8 cellular contexts compared by ENCODE assay signal in the genomic region with DNA sequence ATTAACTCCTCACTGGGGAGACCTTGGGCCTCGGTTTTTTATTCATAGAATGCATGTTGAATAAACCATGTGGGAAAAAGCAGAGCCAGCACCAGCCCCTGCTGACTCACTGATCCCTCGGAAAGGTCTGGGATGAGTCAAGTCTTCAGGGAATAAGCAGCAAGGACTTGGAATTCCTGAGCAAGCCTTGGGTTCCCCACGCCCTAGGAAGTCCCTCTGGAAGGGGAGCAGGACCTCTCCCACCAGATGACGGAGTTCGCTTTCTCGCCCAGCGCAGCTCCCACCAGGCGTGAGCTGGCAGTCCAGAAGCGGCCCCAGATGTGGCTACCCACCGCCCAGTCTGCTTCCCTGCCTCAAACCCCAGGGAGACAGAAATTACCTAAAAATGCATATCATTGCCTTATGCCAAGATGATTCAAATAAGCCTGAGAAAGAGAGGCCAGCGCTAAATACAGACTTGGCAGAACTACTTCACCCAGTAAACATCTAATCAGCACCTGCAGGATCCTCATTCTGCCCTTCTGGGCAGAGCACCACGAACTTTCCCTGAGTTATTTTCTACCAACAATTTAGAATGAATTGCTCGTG. TPM values are rescaled to one million over a fixed set of nuclear protein-coding genes. Genes with fewer than 3 reads are reported as not detected.
DNase-seq lines count a peak whose midpoint lies in the region; FAIRE-seq and TF ChIP-seq lines count a peak whose summit lies in the region.

No MANE protein-coding gene starts in this region.

- peak overlapping the region; percentile 38 for H3K27ac Mint-ChIP-seq in activated CD4-positive, alpha-beta T cell treated with anti-CD3 and anti-CD28 coated beads, Interleukin-2, amount 10 ng/mL, durations not matched to agents 24 days and 14 days

- 23 to 47% methylated on average over 13 of the region's 13 CpGs for WGBS in tibial nerve, 2 donors

- no peak overlapping the region for H3K27ac ChIP-seq in kidney (ENCODE audit: low read depth in 2 of 2, low read length in 2 of 2)
- H3K27ac ChIP-seq in tibial nerve, result peak overlapping the region in 3 of 4 donors; percentile 40 to 80 (median 79)

- peak overlapping the region; percentile 69 for H3K4me3 Mint-ChIP-seq in activated CD4-positive, alpha-beta T cell treated with anti-CD3 and anti-CD28 coated beads, Interleukin-2, amount 10 ng/mL, durations not matched to agents 24 days and 14 days

- no peak for TF ChIP-seq POLR2A in tibial nerve (IDR thresholded peaks at IDR 0.05)

- H3K4me1 ChIP-seq in kidney (ENCODE audit: control insufficient read depth in 1 of 2, insufficient read depth in 1 of 2, low read depth in 1 of 2, low read length in 2 of 2) (no peaks in the 10 kb centered on the region), tibial nerve (peaks cover 0 to 30% (median 25%) of the 10 kb centered on the region in 4 donors)

- no peak for FAIRE-seq in kidney (lab: Jason Lieb, UNC)

- peak in 1 of 2 donors; percentile 43 for TF ChIP-seq EP300 in tibial nerve (IDR thresholded peaks at IDR 0.05)

- peaks cover 6% of the 10 kb centered on the region for H3K9me3 Mint-ChIP-seq in activated CD4-positive, alpha-beta T cell treated with anti-CD3 and anti-CD28 coated beads, Interleukin-2, amount 10 ng/mL, durations not matched to agents 24 days and 14 days

- no peak overlapping the region for H3K9ac ChIP-seq in kidney (ENCODE audit: low read length in 2 of 2)

- DNase-seq in activated CD4-positive, alpha-beta T cell treated with anti-CD3 and anti-CD28 coated beads, Interleukin-2, amount 10 ng/mL, durations not matched to agents 24 days and 14 days, result no peak
- DNase-seq in activated CD4-positive, alpha-beta T cell treated with anti-CD3 and anti-CD28 coated beads for 1 hour, result no peak
- DNase-seq in HS-27A (ENCODE audit: low read depth) (peak; percentile 100), astrocyte of the cerebellum (ENCODE audit: low read depth) (peak; percentile 99), kidney (peak; percentile 73), tibial nerve (ENCODE audit: low spot score in 2 of 2) (peak in 1 of 2 donors; percentile 18), DMS53 treated with DMSO at 0.1 percent for 48 hours (lab: John Stamatoyannopoulos, UW; ENCODE audit: unreplicated experiment) (no peak), mucosa of gallbladder (ENCODE audit: low spot score) (no peak)

- H3K4me3 ChIP-seq in astrocyte of the cerebellum (ENCODE audit: low read depth, low read length) (peak overlapping the region; percentile 2), kidney (ENCODE audit: low read length in 2 of 2) (no peak overlapping the region), tibial nerve (no peak overlapping the region)

- H3K36me3 Mint-ChIP-seq in activated CD4-positive, alpha-beta T cell treated with anti-CD3 and anti-CD28 coated beads, Interleukin-2, amount 10 ng/mL, durations not matched to agents 24 days and 14 days (ENCODE audit: low read depth), result peaks cover 9% of the 10 kb centered on the region

- no peaks in the 10 kb centered on the region for H3K27me3 ChIP-seq in tibial nerve

- H3K9me3 ChIP-seq in kidney (ENCODE audit: control insufficient read depth in 1 of 2, low read length in 2 of 2) (no peaks in the 10 kb centered on the region), tibial nerve (no peaks in the 10 kb centered on the region)

- in situ Hi-C loops in astrocyte of the cerebellum (cut with HindIII; ENCODE audit: low sequenced_read_pairs), result loop anchor here (25.0 kb wide), 1 partner anchor 590 kb away; no protein-coding TSS in a partner anchor

- H3K36me3 ChIP-seq in kidney (ENCODE audit: control insufficient read depth in 1 of 2, insufficient read depth in 2 of 2, low read length in 2 of 2), result peaks cover 0 to 3% of the 10 kb centered on the region in 2 donors
- peaks cover 0 to 30% (median 0%) of the 10 kb centered on the region in 3 donors for H3K36me3 ChIP-seq in tibial nerve

- peaks cover 20% of the 10 kb centered on the region for H3K27me3 Mint-ChIP-seq in activated CD4-positive, alpha-beta T cell treated with anti-CD3 and anti-CD28 coated beads, Interleukin-2, amount 10 ng/mL, durations not matched to agents 24 days and 14 days

- no peak for TF ChIP-seq CTCF in astrocyte of the cerebellum (IDR thresholded peaks at IDR 0.05; ENCODE audit: low read depth, low read length, missing control alignments)
- no peak for TF ChIP-seq CTCF in kidney (IDR thresholded peaks at IDR 0.05; ENCODE audit: borderline replicate concordance, extremely low read depth, insufficient read depth)
- no peak for TF ChIP-seq CTCF in tibial nerve (IDR thresholded peaks at IDR 0.05)

- H3K4me1 Mint-ChIP-seq in activated CD4-positive, alpha-beta T cell treated with anti-CD3 and anti-CD28 coated beads, Interleukin-2, amount 10 ng/mL, durations not matched to agents 24 days and 14 days, result peaks cover 38% of the 10 kb centered on the region

- intact Hi-C loops in activated CD4-positive, alpha-beta T cell treated with anti-CD3 and anti-CD28 coated beads, Interleukin-2, amount 10 ng/mL, durations not matched to agents 24 days and 14 days (cut with micrococcal nuclease), result loop anchor here (1.0 to 5.0 kb wide), 4 partner anchors 11 to 151 kb away; no protein-coding TSS in a partner anchor
- intact Hi-C loops in kidney (cut with DNase I), result no loop called here

RNA-seq across cellular contexts. Expression of gene BTD, which starts 45.5 kb away (rescaled TPM):
- 2.0 and 2.1 TPM in 2 replicates for total RNA-seq in activated CD4-positive, alpha-beta T cell treated with anti-CD3 and anti-CD28 coated beads, Interleukin-2, amount 10 ng/mL, durations not matched to agents 24 days and 14 days
- total RNA-seq in kidney (22.7 TPM), tibial nerve (10 to 100 TPM; 14.4 to 50.0 (median 40.2) TPM), mucosa of gallbladder (45.9 TPM)
- polyA plus RNA-seq in kidney (ENCODE audit: insufficient read depth, low read depth, low replicate concordance), result 37.2 TPM

RNA-seq across cellular contexts. Expression of gene HACL1, which starts 45.6 kb away (rescaled TPM):
- total RNA-seq in activated CD4-positive, alpha-beta T cell treated with anti-CD3 and anti-CD28 coated beads, Interleukin-2, amount 10 ng/mL, durations not matched to agents 24 days and 14 days, result 19.3 and 21.4 TPM in 2 replicates
- total RNA-seq in kidney (27.1 TPM), tibial nerve (10 to 100 TPM; 19.0 to 33.3 (median 24.2) TPM), mucosa of gallbladder (22.5 TPM)
- 25.3 TPM for polyA plus RNA-seq in kidney (ENCODE audit: insufficient read depth, low read depth, low replicate concordance)

Comparison
In these comparisons a context has a peak if more than half of its experiments do, and no peak if none do; other contexts are left out.
1. DNase-seq: peak in HS-27A (single experiment), astrocyte of the cerebellum (single experiment) and kidney (single experiment); none in activated CD4-positive, alpha-beta T cell treated with anti-CD3 and anti-CD28 coated beads, Interleukin-2, amount 10 ng/mL, durations not matched to agents 24 days and 14 days (single experiment), activated CD4-positive, alpha-beta T cell treated with anti-CD3 and anti-CD28 coated beads for 1 hour (single experiment), DMS53 treated with DMSO at 0.1 percent for 48 hours (single experiment) and mucosa of gallbladder (single experiment).
2. H3K27ac ChIP-seq: peak in tibial nerve (3 of 4); none in kidney (0 of 2).